1 cellular context compared by ENCODE assay signal in the genomic region with DNA sequence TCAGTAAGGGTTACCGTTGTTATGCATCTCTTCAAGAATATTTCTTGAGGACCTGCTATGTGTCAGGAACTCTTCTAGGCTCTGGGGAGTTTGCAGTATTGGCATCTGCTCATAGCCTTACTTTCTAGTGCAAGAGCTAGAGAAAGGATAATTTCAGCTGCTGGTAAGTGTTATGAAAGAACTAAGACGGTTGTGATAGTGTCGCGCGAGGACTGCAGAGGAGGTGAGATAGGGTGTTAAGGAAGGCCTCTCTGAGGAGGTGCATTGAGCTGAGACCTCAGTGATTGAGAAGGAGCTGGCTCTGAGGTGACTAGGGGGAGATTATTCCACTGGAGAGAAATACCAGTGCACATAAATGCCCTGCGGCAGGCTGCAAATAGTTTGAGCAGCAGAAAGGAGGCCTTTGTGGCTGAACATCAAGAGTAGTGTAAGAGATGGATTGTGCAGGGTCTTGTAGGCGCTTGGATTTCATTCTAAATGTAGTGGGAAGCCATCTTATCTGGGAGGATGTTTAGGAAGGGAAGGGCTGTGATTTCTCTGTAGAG.
TF ChIP-seq lines count a peak whose summit lies in the region.

No MANE protein-coding gene starts in this region.

TF ChIP-seq in H1, 55 proteins besides CTCF, POLR2A, EP300 and RAD21:
- TF ChIP-seq HDAC2 (IDR thresholded peaks at IDR 0.05; ENCODE audit: borderline replicate concordance in 1 of 2, low read depth in 2 of 2, low read length in 2 of 2) (no peak), SRF (IDR thresholded peaks at IDR 0.05; ENCODE audit: low read depth, low read length) (no peak), ZNF274 (IDR thresholded peaks at IDR 0.05; ENCODE audit: borderline replicate concordance, extremely low read depth, low read length) (no peak), CHD2 (IDR thresholded peaks at IDR 0.05; ENCODE audit: low read length) (no peak), GTF2F1 (IDR thresholded peaks at IDR 0.05; ENCODE audit: borderline replicate concordance, low read depth, low read length) (no peak), SAP30 (IDR thresholded peaks at IDR 0.05; ENCODE audit: insufficient read depth, insufficient replicate concordance, low read length) (no peak), NRF1 (IDR thresholded peaks at IDR 0.05; ENCODE audit: low read depth, low read length) (no peak), SIX5 (IDR thresholded peaks at IDR 0.05; ENCODE audit: low read depth, low read length) (no peak), TCF12 (IDR thresholded peaks at IDR 0.05; ENCODE audit: low read depth, low read length) (no peak), CHD7 (IDR thresholded peaks at IDR 0.05; ENCODE audit: insufficient replicate concordance, low read length) (no peak), GABPA (IDR thresholded peaks at IDR 0.05; ENCODE audit: borderline replicate concordance, insufficient read depth, low read length) (no peak), SP2 (IDR thresholded peaks at IDR 0.05; ENCODE audit: low read length) (no peak), CBX8 (IDR thresholded peaks at IDR 0.05; ENCODE audit: borderline replicate concordance, low read depth, low read length) (no peak), RBBP5 (IDR thresholded peaks at IDR 0.05; ENCODE audit: borderline replicate concordance, low read depth, low read length) (no peak), CREB1 (IDR thresholded peaks at IDR 0.05) (no peak), RXRA (IDR thresholded peaks at IDR 0.05; ENCODE audit: insufficient read depth, low read depth, low read length) (no peak), JUND (IDR thresholded peaks at IDR 0.05; ENCODE audit: low read length) (no peak)
- TF ChIP-seq, protein P1, sequence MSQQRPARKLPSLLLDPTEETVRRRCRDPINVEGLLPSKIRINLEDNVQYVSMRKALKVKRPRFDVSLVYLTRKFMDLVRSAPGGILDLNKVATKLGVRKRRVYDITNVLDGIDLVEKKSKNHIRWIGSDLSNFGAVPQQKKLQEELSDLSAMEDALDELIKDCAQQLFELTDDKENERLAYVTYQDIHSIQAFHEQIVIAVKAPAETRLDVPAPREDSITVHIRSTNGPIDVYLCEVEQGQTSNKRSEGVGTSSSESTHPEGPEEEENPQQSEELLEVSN (IDR thresholded peaks at IDR 0.05): no peak
